ENCODE assay signal across 1 cellular context in the genomic region with DNA sequence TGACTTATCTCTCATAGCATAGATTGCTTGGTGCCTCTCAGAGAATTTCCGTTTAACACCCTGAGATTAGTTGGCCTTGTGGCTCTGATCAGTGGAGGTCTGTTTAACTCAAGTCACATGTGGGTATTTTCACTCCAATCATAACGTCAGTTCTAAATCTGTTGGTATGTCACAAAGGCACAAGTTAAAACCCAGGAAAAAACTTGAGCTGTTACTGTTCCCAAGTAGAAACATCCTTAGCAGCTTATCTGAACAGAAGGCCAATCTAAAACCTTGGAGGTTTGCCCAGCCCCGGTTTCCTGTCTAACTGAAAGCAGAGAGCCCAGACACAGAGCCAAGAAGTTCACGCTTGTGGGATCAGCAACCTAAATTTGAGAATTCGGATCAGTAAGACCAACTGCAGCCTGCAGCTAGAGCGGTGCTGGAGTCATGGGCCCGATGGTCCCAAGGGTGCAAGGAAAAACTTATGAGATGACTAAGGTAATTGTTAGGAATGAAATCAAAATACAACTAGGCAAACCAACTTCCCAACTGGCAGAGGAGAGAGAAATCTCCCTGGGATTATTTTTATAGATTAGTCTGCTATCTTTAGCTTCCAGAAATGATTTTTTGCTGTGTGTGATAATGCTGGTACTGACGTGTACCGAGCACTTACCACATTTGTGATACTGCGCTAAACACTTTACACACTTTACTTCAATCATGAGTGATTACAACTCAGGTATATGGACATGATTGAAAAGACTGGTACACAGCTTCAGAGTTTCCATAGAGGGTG.
TF ChIP-seq lines count a peak whose summit lies in the region.

No MANE protein-coding gene starts in this region.

TF ChIP-seq in GM23338, 12 proteins besides CTCF, POLR2A, EP300 and RAD21 (continued from another document):
- TF ChIP-seq, protein P1, sequence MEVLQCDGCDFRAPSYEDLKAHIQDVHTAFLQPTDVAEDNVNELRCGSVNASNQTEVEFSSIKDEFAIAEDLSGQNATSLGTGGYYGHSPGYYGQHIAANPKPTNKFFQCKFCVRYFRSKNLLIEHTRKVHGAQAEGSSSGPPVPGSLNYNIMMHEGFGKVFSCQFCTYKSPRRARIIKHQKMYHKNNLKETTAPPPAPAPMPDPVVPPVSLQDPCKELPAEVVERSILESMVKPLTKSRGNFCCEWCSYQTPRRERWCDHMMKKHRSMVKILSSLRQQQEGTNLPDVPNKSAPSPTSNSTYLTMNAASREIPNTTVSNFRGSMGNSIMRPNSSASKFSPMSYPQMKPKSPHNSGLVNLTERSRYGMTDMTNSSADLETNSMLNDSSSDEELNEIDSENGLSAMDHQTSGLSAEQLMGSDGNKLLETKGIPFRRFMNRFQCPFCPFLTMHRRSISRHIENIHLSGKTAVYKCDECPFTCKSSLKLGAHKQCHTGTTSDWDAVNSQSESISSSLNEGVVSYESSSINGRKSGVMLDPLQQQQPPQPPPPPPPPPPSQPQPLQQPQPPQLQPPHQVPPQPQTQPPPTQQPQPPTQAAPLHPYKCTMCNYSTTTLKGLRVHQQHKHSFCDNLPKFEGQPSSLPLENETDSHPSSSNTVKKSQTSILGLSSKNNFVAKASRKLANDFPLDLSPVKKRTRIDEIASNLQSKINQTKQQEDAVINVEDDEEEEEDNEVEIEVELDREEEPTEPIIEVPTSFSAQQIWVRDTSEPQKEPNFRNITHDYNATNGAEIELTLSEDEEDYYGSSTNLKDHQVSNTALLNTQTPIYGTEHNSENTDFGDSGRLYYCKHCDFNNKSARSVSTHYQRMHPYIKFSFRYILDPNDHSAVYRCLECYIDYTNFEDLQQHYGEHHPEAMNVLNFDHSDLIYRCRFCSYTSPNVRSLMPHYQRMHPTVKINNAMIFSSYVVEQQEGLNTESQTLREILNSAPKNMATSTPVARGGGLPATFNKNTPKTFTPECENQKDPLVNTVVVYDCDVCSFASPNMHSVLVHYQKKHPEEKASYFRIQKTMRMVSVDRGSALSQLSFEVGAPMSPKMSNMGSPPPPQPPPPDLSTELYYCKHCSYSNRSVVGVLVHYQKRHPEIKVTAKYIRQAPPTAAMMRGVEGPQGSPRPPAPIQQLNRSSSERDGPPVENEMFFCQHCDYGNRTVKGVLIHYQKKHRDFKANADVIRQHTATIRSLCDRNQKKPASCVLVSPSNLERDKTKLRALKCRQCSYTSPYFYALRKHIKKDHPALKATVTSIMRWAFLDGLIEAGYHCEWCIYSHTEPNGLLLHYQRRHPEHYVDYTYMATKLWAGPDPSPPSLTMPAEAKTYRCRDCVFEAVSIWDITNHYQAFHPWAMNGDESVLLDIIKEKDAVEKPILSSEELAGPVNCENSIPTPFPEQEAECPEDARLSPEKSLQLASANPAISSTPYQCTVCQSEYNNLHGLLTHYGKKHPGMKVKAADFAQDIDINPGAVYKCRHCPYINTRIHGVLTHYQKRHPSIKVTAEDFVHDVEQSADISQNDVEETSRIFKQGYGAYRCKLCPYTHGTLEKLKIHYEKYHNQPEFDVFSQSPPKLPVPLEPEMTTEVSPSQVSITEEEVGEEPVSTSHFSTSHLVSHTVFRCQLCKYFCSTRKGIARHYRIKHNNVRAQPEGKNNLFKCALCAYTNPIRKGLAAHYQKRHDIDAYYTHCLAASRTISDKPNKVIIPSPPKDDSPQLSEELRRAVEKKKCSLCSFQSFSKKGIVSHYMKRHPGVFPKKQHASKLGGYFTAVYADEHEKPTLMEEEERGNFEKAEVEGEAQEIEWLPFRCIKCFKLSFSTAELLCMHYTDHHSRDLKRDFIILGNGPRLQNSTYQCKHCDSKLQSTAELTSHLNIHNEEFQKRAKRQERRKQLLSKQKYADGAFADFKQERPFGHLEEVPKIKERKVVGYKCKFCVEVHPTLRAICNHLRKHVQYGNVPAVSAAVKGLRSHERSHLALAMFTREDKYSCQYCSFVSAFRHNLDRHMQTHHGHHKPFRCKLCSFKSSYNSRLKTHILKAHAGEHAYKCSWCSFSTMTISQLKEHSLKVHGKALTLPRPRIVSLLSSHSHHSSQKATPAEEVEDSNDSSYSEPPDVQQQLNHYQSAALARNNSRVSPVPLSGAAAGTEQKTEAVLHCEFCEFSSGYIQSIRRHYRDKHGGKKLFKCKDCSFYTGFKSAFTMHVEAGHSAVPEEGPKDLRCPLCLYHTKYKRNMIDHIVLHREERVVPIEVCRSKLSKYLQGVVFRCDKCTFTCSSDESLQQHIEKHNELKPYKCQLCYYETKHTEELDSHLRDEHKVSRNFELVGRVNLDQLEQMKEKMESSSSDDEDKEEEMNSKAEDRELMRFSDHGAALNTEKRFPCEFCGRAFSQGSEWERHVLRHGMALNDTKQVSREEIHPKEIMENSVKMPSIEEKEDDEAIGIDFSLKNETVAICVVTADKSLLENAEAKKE (CRISPR knock-in tag; IDR thresholded peaks at IDR 0.05) = no peak
- TF ChIP-seq ZNF331 (CRISPR knock-in tag; IDR thresholded peaks at IDR 0.05; ENCODE audit: low read depth) = no peak
- TF ChIP-seq ZNF114 (CRISPR knock-in tag; IDR thresholded peaks at IDR 0.05) = no peak
- no peak for TF ChIP-seq POLR2AphosphoS5 (IDR thresholded peaks at IDR 0.05; ENCODE audit: low read depth)
- no peak for TF ChIP-seq NANOG (IDR thresholded peaks at IDR 0.05; ENCODE audit: borderline replicate concordance)
- TF ChIP-seq JUNB (IDR thresholded peaks at IDR 0.05; ENCODE audit: unreplicated experiment) = no peak
- no peak for TF ChIP-seq CREB1 (CRISPR knock-in tag; IDR thresholded peaks at IDR 0.05; ENCODE audit: low read depth)
- TF ChIP-seq EZH2phosphoT487 (IDR thresholded peaks at IDR 0.05; ENCODE audit: unreplicated experiment) = no peak
- TF ChIP-seq, protein P2, sequence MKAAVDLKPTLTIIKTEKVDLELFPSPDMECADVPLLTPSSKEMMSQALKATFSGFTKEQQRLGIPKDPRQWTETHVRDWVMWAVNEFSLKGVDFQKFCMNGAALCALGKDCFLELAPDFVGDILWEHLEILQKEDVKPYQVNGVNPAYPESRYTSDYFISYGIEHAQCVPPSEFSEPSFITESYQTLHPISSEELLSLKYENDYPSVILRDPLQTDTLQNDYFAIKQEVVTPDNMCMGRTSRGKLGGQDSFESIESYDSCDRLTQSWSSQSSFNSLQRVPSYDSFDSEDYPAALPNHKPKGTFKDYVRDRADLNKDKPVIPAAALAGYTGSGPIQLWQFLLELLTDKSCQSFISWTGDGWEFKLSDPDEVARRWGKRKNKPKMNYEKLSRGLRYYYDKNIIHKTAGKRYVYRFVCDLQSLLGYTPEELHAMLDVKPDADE (IDR thresholded peaks at IDR 0.05) = no peak
